9 cellular contexts compared by ENCODE assay signal in the genomic region with DNA sequence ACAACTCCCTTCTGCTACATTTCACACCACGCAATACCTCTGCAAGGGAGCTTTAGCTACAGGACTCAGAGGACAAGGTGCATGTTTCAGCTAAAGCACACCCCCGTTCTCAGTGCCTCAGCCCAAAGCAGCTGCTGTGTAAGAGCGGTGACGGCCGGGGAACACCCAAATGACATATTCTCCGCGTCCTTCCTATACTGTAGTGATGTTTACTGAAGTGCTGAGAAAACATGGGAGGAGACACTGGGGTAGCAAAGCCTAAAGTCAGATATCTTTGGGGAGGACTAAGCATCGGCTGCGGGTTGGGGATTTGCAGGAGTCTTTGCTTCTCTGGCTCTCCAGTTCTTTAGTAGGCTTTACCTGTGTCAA. TPM values are rescaled to one million over a fixed set of nuclear protein-coding genes. Genes with fewer than 3 reads are reported as not detected.
DNase-seq lines count a peak whose midpoint lies in the region; ATAC-seq and TF ChIP-seq lines count a peak whose summit lies in the region.
"Had no signal": no experiment of that assay in that cellular context is flagged by ENCODE, and none has a peak within 500 bp of the region (broad histone marks: within the 10 kb centered on the region; RNA-seq: fewer than 3 reads in every experiment).

No MANE protein-coding gene starts in this region.

- H3K4me3 ChIP-seq in GM23338 = peak overlapping the region; percentile 84
- peak overlapping the region; percentile 80 to 87 for H3K4me3 ChIP-seq in esophagus (ENCODE audit: low read depth in 1 of 2, low read length in 2 of 2)

- H3K9me3 Mint-ChIP-seq in GM23338 = no peaks in the 10 kb centered on the region
- no peaks in the 10 kb centered on the region for H3K9me3 Mint-ChIP-seq in activated CD4-positive, alpha-beta T cell treated with anti-CD3 and anti-CD28 coated beads for 36 hours (ENCODE audit: low read depth)
- H3K9me3 Mint-ChIP-seq: stimulated activated naive CD8-positive, alpha-beta T cell treated with anti-CD3 and anti-CD28 coated beads, Interleukin-15, Interleukin-2, amounts not matched to agents 100 ng/mL and 50 ng/mL, for 24 hours had no signal

- H3K27me3 ChIP-seq in GM23338 (ENCODE audit: insufficient read depth) = peaks cover 25% of the 10 kb centered on the region
- no peaks in the 10 kb centered on the region for H3K27me3 ChIP-seq in esophagus (ENCODE audit: control insufficient read depth in 1 of 2, insufficient read depth in 2 of 2, low read length in 2 of 2)

- no peak overlapping the region for H2AFZ ChIP-seq in GM23338

- H3K9me3 ChIP-seq in esophagus (ENCODE audit: control insufficient read depth in 2 of 2, insufficient read depth in 1 of 2, low read depth in 1 of 2, low read length in 1 of 2) = no peaks in the 10 kb centered on the region

- WGBS in esophagus, 2 donors = 17 to 30% methylated on average over 9 of the region's 9 CpGs

- CTCF ChIA-PET in activated CD4-positive, alpha-beta T cell treated with anti-CD3 and anti-CD28 coated beads for 36 hours (lab: Charles Lee) = interaction anchor here (0.8 kb wide), 1 partner anchor 11 kb away, joined by 3 read pairs; no protein-coding TSS in a partner anchor

- H3K4me2 ChIP-seq in GM23338 = peak overlapping the region; percentile 94

- H3K4me1 ChIP-seq in GM23338 (ENCODE audit: insufficient read depth) (peaks cover 55% of the 10 kb centered on the region), esophagus (ENCODE audit: control insufficient read depth in 2 of 2, insufficient read depth in 2 of 2, low read length in 1 of 2) (peaks cover 3 to 9% of the 10 kb centered on the region in 2 donors)

- no peak overlapping the region for H3K4me3 Mint-ChIP-seq in GM23338
- no peak overlapping the region for H3K4me3 Mint-ChIP-seq in activated CD4-positive, alpha-beta T cell treated with anti-CD3 and anti-CD28 coated beads for 36 hours
- H3K4me3 Mint-ChIP-seq: stimulated activated naive CD8-positive, alpha-beta T cell treated with anti-CD3 and anti-CD28 coated beads, Interleukin-15, Interleukin-2, amounts not matched to agents 100 ng/mL and 50 ng/mL, for 24 hours had no signal

- H3K36me3 Mint-ChIP-seq in GM23338 (ENCODE audit: low read depth) = peaks cover 19% of the 10 kb centered on the region
- H3K36me3 Mint-ChIP-seq in activated CD4-positive, alpha-beta T cell treated with anti-CD3 and anti-CD28 coated beads for 36 hours (ENCODE audit: low read depth) = no peaks in the 10 kb centered on the region

- TF ChIP-seq CTCF in GM23338 (conservative IDR thresholded peaks at IDR 0.05; ENCODE audit: low read depth in 2 of 2) = no peak

- intact Hi-C loops in activated CD4-positive, alpha-beta T cell treated with anti-CD3 and anti-CD28 coated beads for 36 hours (cut with DNase I, micrococcal nuclease) = loop anchor here (5.0 kb wide), 4 partner anchors 328 to 682 kb away; partner anchors contain the start of genes BPHL (in 1 of the 2) and ECI2 (in 1 of the 2)
- intact Hi-C loops in posterior vena cava (cut with DNase I) = loop anchor here (10.0 kb wide), 1 partner anchor 170 kb away; no protein-coding TSS in a partner anchor

- peaks cover 5% of the 10 kb centered on the region for H3K27me3 Mint-ChIP-seq in GM23338 (ENCODE audit: insufficient read depth, low read depth, poor library complexity)
- peaks cover 22% of the 10 kb centered on the region for H3K27me3 Mint-ChIP-seq in activated CD4-positive, alpha-beta T cell treated with anti-CD3 and anti-CD28 coated beads for 36 hours

- H3K36me3 ChIP-seq in GM23338 (ENCODE audit: insufficient read depth) (no peaks in the 10 kb centered on the region), esophagus (ENCODE audit: control insufficient read depth in 2 of 2, insufficient read depth in 2 of 2, low read length in 1 of 2) (no peaks in the 10 kb centered on the region)

- POLR2A ChIA-PET in activated CD4-positive, alpha-beta T cell treated with anti-CD3 and anti-CD28 coated beads for 36 hours (lab: Charles Lee) = interaction anchor here (0.5 kb wide), 1 partner anchor 300 kb away, joined by 4 read pairs; no protein-coding TSS in a partner anchor

- H3K27ac ChIP-seq in GM23338 (ENCODE audit: low read depth) (no peak overlapping the region), esophagus (ENCODE audit: low read depth in 2 of 2, low read length in 1 of 2) (peak overlapping the region; percentile 70 to 86)

- H3K9me2 ChIP-seq in GM23338 (ENCODE audit: insufficient read depth) = no peaks in the 10 kb centered on the region

- no peaks in the 10 kb centered on the region for H3F3A ChIP-seq in GM23338 (replicated peaks; ENCODE audit: low read depth)

- H3K79me2 ChIP-seq in GM23338 (replicated peaks; ENCODE audit: insufficient read depth) = peaks cover 60% of the 10 kb centered on the region

- no peak overlapping the region for H3K27ac Mint-ChIP-seq in GM23338
- H3K27ac Mint-ChIP-seq in activated CD4-positive, alpha-beta T cell treated with anti-CD3 and anti-CD28 coated beads for 36 hours = no peak overlapping the region
- H3K27ac Mint-ChIP-seq: stimulated activated naive CD8-positive, alpha-beta T cell treated with anti-CD3 and anti-CD28 coated beads, Interleukin-15, Interleukin-2, amounts not matched to agents 100 ng/mL and 50 ng/mL, for 24 hours had no signal

- H4K20me1 ChIP-seq in GM23338 (replicated peaks; ENCODE audit: insufficient read depth) = peaks cover 22% of the 10 kb centered on the region

- ATAC-seq in GM23338 = peak; percentile 4; the same call in 2 of the 3 replicates
- peak; percentile 72 for ATAC-seq in activated CD4-positive, alpha-beta T cell treated with anti-CD3 and anti-CD28 coated beads for 36 hours
- ATAC-seq in GM19023 (IDR thresholded peaks at IDR 0.05; ENCODE audit: unreplicated experiment) = no peak
- ATAC-seq in HG02588 (IDR thresholded peaks at IDR 0.05; ENCODE audit: unreplicated experiment) = no peak

- DNase-seq in GM23338 (ENCODE audit: low spot score) = no peak
- peak; percentile 68 for DNase-seq in activated CD4-positive, alpha-beta T cell treated with anti-CD3 and anti-CD28 coated beads for 36 hours
- peak; percentile 56 for DNase-seq in putamen (ENCODE audit: low spot score)
- no peak for DNase-seq in T1000 (lab: John Stamatoyannopoulos, UW)
- no peak for DNase-seq in posterior vena cava (ENCODE audit: low spot score)

- peaks cover 35% of the 10 kb centered on the region for H3K4me1 Mint-ChIP-seq in GM23338
- H3K4me1 Mint-ChIP-seq in activated CD4-positive, alpha-beta T cell treated with anti-CD3 and anti-CD28 coated beads for 36 hours = peaks cover 5% of the 10 kb centered on the region

TF ChIP-seq in GM23338, 12 proteins besides CTCF, POLR2A, EP300 and RAD21:
- TF ChIP-seq POLR2AphosphoS5 (IDR thresholded peaks at IDR 0.05; ENCODE audit: low read depth) = no peak
- no peak for TF ChIP-seq EZH2 (IDR thresholded peaks at IDR 0.05; ENCODE audit: low read depth, unreplicated experiment)
- TF ChIP-seq, protein P1, sequence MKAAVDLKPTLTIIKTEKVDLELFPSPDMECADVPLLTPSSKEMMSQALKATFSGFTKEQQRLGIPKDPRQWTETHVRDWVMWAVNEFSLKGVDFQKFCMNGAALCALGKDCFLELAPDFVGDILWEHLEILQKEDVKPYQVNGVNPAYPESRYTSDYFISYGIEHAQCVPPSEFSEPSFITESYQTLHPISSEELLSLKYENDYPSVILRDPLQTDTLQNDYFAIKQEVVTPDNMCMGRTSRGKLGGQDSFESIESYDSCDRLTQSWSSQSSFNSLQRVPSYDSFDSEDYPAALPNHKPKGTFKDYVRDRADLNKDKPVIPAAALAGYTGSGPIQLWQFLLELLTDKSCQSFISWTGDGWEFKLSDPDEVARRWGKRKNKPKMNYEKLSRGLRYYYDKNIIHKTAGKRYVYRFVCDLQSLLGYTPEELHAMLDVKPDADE (IDR thresholded peaks at IDR 0.05) = no peak
TF ChIP-seq in GM23338: peak in this region for 0.

RNA-seq across cellular contexts. Expression of gene SLC22A23, which starts 1.7 kb away (rescaled TPM):
- total RNA-seq in GM23338 (2014; rRNA removed; shearing (Covaris generic)) = 38.3 TPM in 2 replicates
- polyA plus RNA-seq in GM23338 (2016; fragmentation: Nextera tagmentation; extraction: Ambion mirVana) (6.1 and 7.0 TPM in 2 replicates), esophagus (10 to 100 TPM; 12.5 to 15.4 TPM)
- total RNA-seq in activated CD4-positive, alpha-beta T cell treated with anti-CD3 and anti-CD28 coated beads for 36 hours = under 1 TPM; 0.37 to 0.39 TPM
- total RNA-seq in posterior vena cava = 1 to 10 TPM; 5.2 to 5.6 TPM

Comparison
In these comparisons a context has a peak if more than half of its experiments do, and no peak if none do; other contexts are left out.
1. ATAC-seq: peak in GM23338 (single experiment) and activated CD4-positive, alpha-beta T cell treated with anti-CD3 and anti-CD28 coated beads for 36 hours (single experiment); none in GM19023 (single experiment) and HG02588 (single experiment).
2. DNase-seq: peak in activated CD4-positive, alpha-beta T cell treated with anti-CD3 and anti-CD28 coated beads for 36 hours (single experiment) and putamen (single experiment); none in GM23338 (single experiment), T1000 (single experiment) and posterior vena cava (single experiment).
3. RNA of gene SLC22A23, which starts 1.7 kb away (total RNA-seq): 38.3 TPM in GM23338 and 5.2 to 5.6 TPM in posterior vena cava; 0.37 to 0.39 TPM in activated CD4-positive, alpha-beta T cell treated with anti-CD3 and anti-CD28 coated beads for 36 hours; every median in the first group is over 4 times any median in the second.